ENCODE assay signal across 36 cellular contexts in the genomic region with DNA sequence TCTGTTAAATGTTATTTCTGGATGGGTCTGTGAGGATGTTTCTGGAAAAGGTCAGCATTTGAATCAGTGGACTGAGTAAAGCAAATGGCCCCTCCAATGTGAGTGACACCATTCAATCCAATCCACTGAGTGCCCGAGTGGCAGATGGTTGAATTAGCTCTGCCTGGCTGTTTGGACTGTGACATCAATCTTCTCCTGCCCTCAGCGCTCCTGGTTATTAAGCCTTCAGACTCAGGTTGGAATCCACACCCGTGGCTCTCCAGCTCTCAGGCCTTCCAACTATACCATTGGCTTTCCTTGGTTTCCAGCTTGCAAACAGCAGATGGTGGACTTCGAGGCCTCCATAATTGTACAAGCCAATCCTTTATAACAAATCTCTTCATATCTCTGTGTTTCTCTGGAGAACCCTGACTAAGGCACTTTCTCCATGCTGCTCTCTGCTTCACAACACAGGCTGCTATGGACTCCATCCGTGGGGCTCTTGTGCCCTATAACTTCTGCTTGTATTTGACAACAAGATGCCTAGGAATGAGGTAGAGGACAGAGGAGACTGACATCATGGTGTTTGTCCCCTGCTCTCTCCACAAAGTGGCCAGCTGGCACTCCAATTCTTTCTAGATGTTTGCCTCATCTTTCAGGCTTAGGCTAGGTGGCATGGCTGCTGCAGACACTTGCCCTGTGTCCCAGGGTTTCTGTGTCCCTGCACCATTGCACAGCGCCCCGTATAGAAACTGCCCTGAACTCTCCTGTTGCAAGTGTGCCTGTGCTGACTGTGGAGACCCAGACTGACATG. TPM values are rescaled to one million over a fixed set of nuclear protein-coding genes. Genes with fewer than 3 reads are reported as not detected.
"Had no signal": no experiment of that assay in that cellular context is flagged by ENCODE, and none has a peak within 500 bp of the region (broad histone marks: within the 10 kb centered on the region; RNA-seq: fewer than 3 reads in every experiment).

No MANE protein-coding gene starts in this region.

- H3K36me3 ChIP-seq: heart right ventricle, sigmoid colon, stomach, thyroid gland, upper lobe of left lung, vagina had no signal

- H3K27me3 Mint-ChIP-seq: activated CD8-positive, alpha-beta T cell treated with anti-CD3 and anti-CD28 coated beads for 36 hours; central memory CD8-positive, alpha-beta T cell; effector memory CD8-positive, alpha-beta T cell; progenitor cell of endocrine pancreas had no signal

- ATAC-seq: activated CD8-positive, alpha-beta T cell treated with anti-CD3 and anti-CD28 coated beads for 36 hours; activated naive CD4-positive, alpha-beta T cell treated with anti-CD3 and anti-CD28 coated beads, Interleukin-2, amount 50 U/mL, for 72 hours; activated T-cell treated with anti-CD3 and anti-CD28 coated beads, Interleukin-2, amount 50 U/mL, for 72 hours; effector memory CD8-positive, alpha-beta T cell; esophagus mucosa; foreskin keratinocyte; heart right ventricle; left ventricle myocardium superior; mucosa of descending colon; natural killer cell treated with Interleukin-12 subunit alpha and Interleukin-12 subunit beta and Interleukin-15 and Interleukin-18, amount 100 ng/mL, for 72 hours; stimulated activated naive B cell treated with anti-CD40 and anti-IgM and Interleukin-4, amounts not matched to agents 10 μg/mL and 1 μg/mL and 100 μg/mL, for 72 hours had no signal

- H3K9me3 ChIP-seq: heart right ventricle, mucosa of descending colon, sigmoid colon, stomach, thyroid gland, upper lobe of left lung, vagina had no signal

- H3K4me1 ChIP-seq: foreskin keratinocyte, thyroid gland, vagina had no signal

- H3K4me1 Mint-ChIP-seq: activated B cell treated with CpG ODN at 0.5 μM for 24 hours; central memory CD8-positive, alpha-beta T cell; stimulated activated naive B cell treated with anti-CD40 and anti-IgM and Interleukin-4, amounts not matched to agents 10 μg/mL and 1 μg/mL and 100 μg/mL, for 72 hours had no signal

- DNase-seq: activated B cell treated with CpG ODN at 0.5 μM for 24 hours; activated CD4-positive, alpha-beta T cell treated with anti-CD3 and anti-CD28 coated beads, Interleukin-2, amount 50 U/mL, for 1 hour; activated CD8-positive, alpha-beta T cell treated with anti-CD3 and anti-CD28 coated beads for 36 hours; activated naive CD4-positive, alpha-beta T cell; activated T-cell treated with anti-CD3 and anti-CD28 coated beads for 4 hours; activated T-cell treated with anti-CD3 and anti-CD28 coated beads, Interleukin-2, amount 50 U/mL, for 72 hours; anterior cingulate cortex; effector memory CD8-positive, alpha-beta T cell; foreskin keratinocyte; heart right ventricle; left ventricle myocardium superior; mucosa of descending colon; sigmoid colon; small intestine; stimulated activated CD4-positive, alpha-beta T cell treated with anti-CD3 and anti-CD28 coated beads, Interleukin-1b, Interleukin-23, amount 100 ng/mL, for 48 hours; stimulated activated CD4-positive, alpha-beta T cell treated with anti-CD3 and anti-CD28 coated beads, Interleukin-4, amount 100 ng/mL, for 4 hours; stimulated activated CD8-positive, alpha-beta memory T cell treated with anti-CD3 and anti-CD28 coated beads, Interleukin-4, amount 100 ng/mL, for 48 hours; stimulated activated naive B cell treated with anti-CD40 and anti-IgM and Interleukin-4, amounts not matched to agents 10 μg/mL and 1 μg/mL and 100 μg/mL, for 72 hours; stomach; T-helper 2 cell; thyroid gland; upper lobe of left lung had no signal

- H3K4me3 ChIP-seq: heart right ventricle, mucosa of descending colon, sigmoid colon, stomach, thyroid gland, upper lobe of left lung, vagina had no signal

- H3K27ac Mint-ChIP-seq: activated B cell treated with CpG ODN at 0.5 μM for 24 hours; activated CD8-positive, alpha-beta T cell treated with anti-CD3 and anti-CD28 coated beads for 36 hours; activated naive CD4-positive, alpha-beta T cell treated with anti-CD3 and anti-CD28 coated beads, Interleukin-2, amount 50 U/mL, for 72 hours; activated T-cell treated with anti-CD3 and anti-CD28 coated beads, Interleukin-2, amount 50 U/mL, for 72 hours; effector memory CD8-positive, alpha-beta T cell; natural killer cell treated with Interleukin-12 subunit alpha and Interleukin-12 subunit beta and Interleukin-15 and Interleukin-18, amount 100 ng/mL, for 72 hours; progenitor cell of endocrine pancreas; stimulated activated naive B cell treated with anti-CD40 and anti-IgM and Interleukin-4, amounts not matched to agents 10 μg/mL and 1 μg/mL and 100 μg/mL, for 72 hours had no signal

- H3K27ac ChIP-seq: foreskin keratinocyte, heart right ventricle, thyroid gland, upper lobe of left lung, vagina had no signal

- H3K9me3 Mint-ChIP-seq: activated B cell treated with CpG ODN at 0.5 μM for 24 hours; activated CD8-positive, alpha-beta T cell treated with anti-CD3 and anti-CD28 coated beads for 36 hours; activated naive CD4-positive, alpha-beta T cell treated with anti-CD3 and anti-CD28 coated beads, Interleukin-2, amount 50 U/mL, for 72 hours; activated T-cell treated with anti-CD3 and anti-CD28 coated beads, Interleukin-2, amount 50 U/mL, for 72 hours; central memory CD8-positive, alpha-beta T cell; effector memory CD8-positive, alpha-beta T cell; natural killer cell treated with Interleukin-12 subunit alpha and Interleukin-12 subunit beta and Interleukin-15 and Interleukin-18, amount 100 ng/mL, for 72 hours; stimulated activated naive B cell treated with anti-CD40 and anti-IgM and Interleukin-4, amounts not matched to agents 10 μg/mL and 1 μg/mL and 100 μg/mL, for 72 hours had no signal

- H3K4me3 Mint-ChIP-seq: activated B cell treated with CpG ODN at 0.5 μM for 24 hours; activated CD8-positive, alpha-beta T cell treated with anti-CD3 and anti-CD28 coated beads for 36 hours; activated T-cell treated with anti-CD3 and anti-CD28 coated beads, Interleukin-2, amount 50 U/mL, for 72 hours; central memory CD8-positive, alpha-beta T cell; effector memory CD8-positive, alpha-beta T cell; natural killer cell treated with Interleukin-12 subunit alpha and Interleukin-12 subunit beta and Interleukin-15 and Interleukin-18, amount 100 ng/mL, for 72 hours; stimulated activated naive B cell treated with anti-CD40 and anti-IgM and Interleukin-4, amounts not matched to agents 10 μg/mL and 1 μg/mL and 100 μg/mL, for 72 hours had no signal

- H3K27me3 ChIP-seq: foreskin keratinocyte, heart right ventricle, sigmoid colon, stomach, thyroid gland, upper lobe of left lung, vagina had no signal

- H3K36me3 Mint-ChIP-seq: activated naive CD4-positive, alpha-beta T cell treated with anti-CD3 and anti-CD28 coated beads, Interleukin-2, amount 50 U/mL, for 72 hours; natural killer cell treated with Interleukin-12 subunit alpha and Interleukin-12 subunit beta and Interleukin-15 and Interleukin-18, amount 100 ng/mL, for 72 hours; stimulated activated naive B cell treated with anti-CD40 and anti-IgM and Interleukin-4, amounts not matched to agents 10 μg/mL and 1 μg/mL and 100 μg/mL, for 72 hours had no signal

RNA-seq across cellular contexts. Expression of gene CSTL1, which starts 4.8 kb away (rescaled TPM):
- total RNA-seq: activated B cell treated with CpG ODN at 0.5 μM for 24 hours; activated CD8-positive, alpha-beta T cell treated with anti-CD3 and anti-CD28 coated beads for 36 hours; activated naive CD4-positive, alpha-beta T cell treated with anti-CD3 and anti-CD28 coated beads, Interleukin-2, amount 50 U/mL, for 72 hours; activated T-cell treated with anti-CD3 and anti-CD28 coated beads, Interleukin-2, amount 50 U/mL, for 72 hours; bronchial epithelial cell; dermis microvascular lymphatic vessel endothelial cell; esophagus mucosa; foreskin keratinocyte; heart right ventricle; left ventricle myocardium superior; lung microvascular endothelial cell; mesenteric fat pad; mucosa of descending colon; myocyte; natural killer cell treated with Interleukin-12 subunit alpha and Interleukin-12 subunit beta and Interleukin-15 and Interleukin-18, amount 100 ng/mL, for 72 hours; osteoblast; progenitor cell of endocrine pancreas; renal cortical epithelial cell; sigmoid colon; thyroid gland; upper lobe of left lung; vagina had no signal
- polyA plus RNA-seq: adipose tissue, foreskin keratinocyte, heart right ventricle, sigmoid colon, small intestine, stomach had no signal

RNA-seq across cellular contexts. Expression of gene CST11, which starts 18.0 kb away (rescaled TPM):
- total RNA-seq: activated B cell treated with CpG ODN at 0.5 μM for 24 hours; activated CD8-positive, alpha-beta T cell treated with anti-CD3 and anti-CD28 coated beads for 36 hours; activated naive CD4-positive, alpha-beta T cell treated with anti-CD3 and anti-CD28 coated beads, Interleukin-2, amount 50 U/mL, for 72 hours; activated T-cell treated with anti-CD3 and anti-CD28 coated beads, Interleukin-2, amount 50 U/mL, for 72 hours; bronchial epithelial cell; dermis microvascular lymphatic vessel endothelial cell; esophagus mucosa; foreskin keratinocyte; heart right ventricle; left ventricle myocardium superior; lung microvascular endothelial cell; mucosa of descending colon; myocyte; natural killer cell treated with Interleukin-12 subunit alpha and Interleukin-12 subunit beta and Interleukin-15 and Interleukin-18, amount 100 ng/mL, for 72 hours; osteoblast; progenitor cell of endocrine pancreas; renal cortical epithelial cell; sigmoid colon; stomach; thyroid gland; upper lobe of left lung; vagina had no signal
- polyA plus RNA-seq: adipose tissue, foreskin keratinocyte, heart right ventricle, sigmoid colon, small intestine, stomach had no signal

RNA-seq across cellular contexts. Expression of gene CST8, which starts 56.2 kb away (rescaled TPM):
- total RNA-seq: activated B cell treated with CpG ODN at 0.5 μM for 24 hours; activated CD8-positive, alpha-beta T cell treated with anti-CD3 and anti-CD28 coated beads for 36 hours; activated naive CD4-positive, alpha-beta T cell treated with anti-CD3 and anti-CD28 coated beads, Interleukin-2, amount 50 U/mL, for 72 hours; activated T-cell treated with anti-CD3 and anti-CD28 coated beads, Interleukin-2, amount 50 U/mL, for 72 hours; bronchial epithelial cell; dermis microvascular lymphatic vessel endothelial cell; esophagus mucosa; foreskin keratinocyte; heart right ventricle; left ventricle myocardium superior; lung microvascular endothelial cell; mesenteric fat pad; mucosa of descending colon; myocyte; natural killer cell treated with Interleukin-12 subunit alpha and Interleukin-12 subunit beta and Interleukin-15 and Interleukin-18, amount 100 ng/mL, for 72 hours; osteoblast; progenitor cell of endocrine pancreas; renal cortical epithelial cell; sigmoid colon; stomach; thyroid gland; upper lobe of left lung; vagina had no signal
- polyA plus RNA-seq: adipose tissue, foreskin keratinocyte, heart right ventricle, sigmoid colon, small intestine, stomach had no signal
